In the genomic region with DNA sequence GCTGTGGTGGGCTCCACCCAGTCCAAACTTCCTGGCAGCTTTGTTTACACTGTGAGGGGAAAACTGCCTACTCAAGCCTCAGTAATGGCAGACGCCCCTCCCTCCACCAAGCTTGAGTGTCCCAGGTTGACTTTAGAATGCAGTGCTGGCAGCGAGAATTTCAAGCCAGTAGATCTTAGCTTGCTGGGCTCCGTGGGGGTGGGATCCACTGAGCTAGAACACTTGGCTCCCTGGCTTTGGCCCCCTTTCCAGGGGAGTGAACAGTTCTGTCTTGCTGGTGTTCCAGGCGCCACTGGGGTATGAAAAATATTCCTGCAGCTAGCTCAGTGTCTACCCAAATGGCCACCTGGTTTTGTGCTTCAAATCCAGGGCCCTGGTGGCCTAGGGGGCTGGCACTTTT, we compare ENCODE assay signal across 2 cellular contexts. TPM values are rescaled to one million over a fixed set of nuclear protein-coding genes. Genes with fewer than 3 reads are reported as not detected.
"Had no signal": no experiment of that assay in that cellular context is flagged by ENCODE, and none has a peak within 500 bp of the region (broad histone marks: within the 10 kb centered on the region; RNA-seq: fewer than 3 reads in every experiment).

No MANE protein-coding gene starts in this region.

RNA-seq across cellular contexts. Expression of a gene that starts 49.6 kb away (rescaled TPM):
- total RNA-seq: G401, GM12878 had no signal
- polyA plus RNA-seq: GM12878 had no signal
